Comparison of ENCODE assay signal across 27 cellular contexts in genomic region chr9:124674651-124675050, GRCh38.
"Had no signal": no experiment of that assay in that cellular context is flagged by ENCODE, and none has a peak within 500 bp of the region (broad histone marks: within the 10 kb centered on the region; RNA-seq: fewer than 3 reads in every experiment).

No MANE protein-coding gene starts in this region.

- H3K9me3 Mint-ChIP-seq: immature natural killer cell; memory B cell; naive B cell; nephron progenitor cell; stimulated activated naive CD8-positive, alpha-beta T cell treated with anti-CD3 and anti-CD28 coated beads, Interleukin-15, Interleukin-2, amounts not matched to agents 100 ng/mL and 50 ng/mL, for 24 hours had no signal

- DNase-seq: dermis blood vessel endothelial cell; effector memory CD4-positive, alpha-beta T cell; erythroblast; esophagus squamous epithelium; foreskin melanocyte; glutamatergic neuron; heart right ventricle; hypothalamus; immature natural killer cell; islet precursor cell; kidney glomerular epithelial cell; left colon; left ventricle myocardium superior; lower lobe of right lung; mucosa of descending colon; naive B cell; nephron progenitor cell; nucleus accumbens; psoas muscle; right cardiac atrium; sigmoid colon; stimulated activated CD4-positive, alpha-beta T cell treated with anti-CD3 and anti-CD28 coated beads, Interleukin-15, amount 100 ng/mL, for 24 hours; stimulated activated CD4-positive, alpha-beta T cell treated with anti-CD3 and anti-CD28 coated beads, Interleukin-2, amount 100 ng/mL, for 48 hours; stimulated activated naive B cell treated with anti-CD40 and anti-IgM and Interleukin-4, amounts not matched to agents 10 μg/mL and 1 μg/mL and 100 μg/mL, for 72 hours; upper lobe of right lung had no signal

- H3K4me3 Mint-ChIP-seq: memory B cell; naive B cell; nephron progenitor cell; stimulated activated naive B cell treated with anti-CD40 and anti-IgM and Interleukin-4, amounts not matched to agents 10 μg/mL and 1 μg/mL and 100 μg/mL, for 72 hours; stimulated activated naive CD8-positive, alpha-beta T cell treated with anti-CD3 and anti-CD28 coated beads, Interleukin-15, Interleukin-2, amounts not matched to agents 100 ng/mL and 50 ng/mL, for 24 hours had no signal

- H3K27me3 Mint-ChIP-seq: memory B cell; naive B cell; stimulated activated naive B cell treated with anti-CD40 and anti-IgM and Interleukin-4, amounts not matched to agents 10 μg/mL and 1 μg/mL and 100 μg/mL, for 72 hours had no signal

- H3K27ac Mint-ChIP-seq: memory B cell; naive B cell; nephron progenitor cell; stimulated activated naive B cell treated with anti-CD40 and anti-IgM and Interleukin-4, amounts not matched to agents 10 μg/mL and 1 μg/mL and 100 μg/mL, for 72 hours; stimulated activated naive CD8-positive, alpha-beta T cell treated with anti-CD3 and anti-CD28 coated beads, Interleukin-15, Interleukin-2, amounts not matched to agents 100 ng/mL and 50 ng/mL, for 24 hours had no signal

- H3K4me1 Mint-ChIP-seq: memory B cell; stimulated activated naive B cell treated with anti-CD40 and anti-IgM and Interleukin-4, amounts not matched to agents 10 μg/mL and 1 μg/mL and 100 μg/mL, for 72 hours had no signal

- H3K36me3 Mint-ChIP-seq: memory B cell; stimulated activated naive B cell treated with anti-CD40 and anti-IgM and Interleukin-4, amounts not matched to agents 10 μg/mL and 1 μg/mL and 100 μg/mL, for 72 hours had no signal
